In the genomic region with DNA sequence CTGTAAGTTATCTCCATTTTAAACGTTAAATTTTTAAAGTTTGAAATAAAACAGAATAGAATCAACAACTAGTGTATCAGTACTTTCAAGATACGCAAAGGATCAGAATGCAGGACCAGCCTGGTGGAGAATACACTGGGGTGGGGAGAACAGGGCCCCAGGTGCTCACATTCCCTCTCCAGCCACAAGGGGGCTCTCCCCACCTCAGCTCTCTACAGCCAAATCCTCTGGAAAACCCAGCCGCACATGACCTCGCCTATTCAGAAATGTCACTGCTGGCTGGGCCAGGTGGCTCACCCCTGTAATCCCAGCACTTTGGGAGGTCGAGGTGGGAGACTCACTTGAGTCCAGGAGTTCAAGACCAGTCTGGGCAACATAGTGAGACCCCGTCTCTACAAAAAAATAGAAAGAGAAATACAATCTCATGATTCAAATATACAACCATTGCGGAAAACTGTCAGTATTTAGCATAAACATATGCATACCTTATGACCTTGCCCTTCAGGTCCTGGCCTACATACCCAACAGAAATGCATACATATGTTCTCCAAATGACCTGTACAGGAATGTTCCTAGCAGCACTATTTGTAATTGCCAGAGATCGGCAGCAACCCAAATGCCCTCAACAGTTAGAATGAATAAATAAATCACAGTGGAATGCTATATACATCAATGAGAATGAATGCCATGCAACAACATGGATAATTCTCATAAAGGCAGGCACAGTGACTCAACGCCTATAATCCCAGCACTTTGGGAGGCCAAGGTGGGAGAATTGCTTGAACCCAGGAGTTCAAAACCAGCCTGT, we compare ENCODE assay signal across 8 cellular contexts.
DNase-seq lines count a peak whose midpoint lies in the region; ATAC-seq and TF ChIP-seq lines count a peak whose summit lies in the region.

No MANE protein-coding gene starts in this region.

- in situ Hi-C loops in brain microvascular endothelial cell (cut with HindIII; ENCODE audit: low pct_ligation_motif_present, low sequenced_read_pairs) = no loop called here

- no peak for ATAC-seq in GM18517 (IDR thresholded peaks at IDR 0.05; ENCODE audit: unreplicated experiment)

- H3K27ac ChIP-seq in VCaP = peak overlapping the region; percentile 24; the same call in 1 of the 2 replicates
- H3K27ac ChIP-seq in brain microvascular endothelial cell = no peak overlapping the region

- no peaks in the 10 kb centered on the region for H3K27me3 ChIP-seq in brain microvascular endothelial cell (replicated peaks)

- TF ChIP-seq CTCF in VCaP (conservative IDR thresholded peaks at IDR 0.05) = peak; percentile 96
- peak; percentile 91 for TF ChIP-seq CTCF in brain microvascular endothelial cell (IDR thresholded peaks at IDR 0.05; ENCODE audit: low read depth, low read length, missing control alignments)

- no peak overlapping the region for H3K4me3 ChIP-seq in brain microvascular endothelial cell (ENCODE audit: low read depth, low read length)

- peak; percentile 11 for DNase-seq in NCI-H2227 (lab: John Stamatoyannopoulos, UW; ENCODE audit: unreplicated experiment)
- no peak for DNase-seq in NCI-H2227 treated with DMSO at 0.1 percent for 48 hours (lab: John Stamatoyannopoulos, UW)
- DNase-seq in NCI-H1694 (lab: John Stamatoyannopoulos, UW) = peak; percentile 17
- peak; percentile 32 for DNase-seq in brain microvascular endothelial cell
- DNase-seq in left kidney (ENCODE audit: low read depth, low spot score) = peak; percentile 76
- DNase-seq in stimulated activated CD4-positive, alpha-beta T cell treated with anti-CD3 and anti-CD28 coated beads, TNF-alpha, amount 100 ng/mL, for 48 hours (ENCODE audit: low read depth in 3 of 3) = peak; percentile 31 to 50 (median 43)

- H3K36me3 ChIP-seq in brain microvascular endothelial cell (replicated peaks) = no peaks in the 10 kb centered on the region
